ENCODE assay signal across 10 cellular contexts in the genomic region with DNA sequence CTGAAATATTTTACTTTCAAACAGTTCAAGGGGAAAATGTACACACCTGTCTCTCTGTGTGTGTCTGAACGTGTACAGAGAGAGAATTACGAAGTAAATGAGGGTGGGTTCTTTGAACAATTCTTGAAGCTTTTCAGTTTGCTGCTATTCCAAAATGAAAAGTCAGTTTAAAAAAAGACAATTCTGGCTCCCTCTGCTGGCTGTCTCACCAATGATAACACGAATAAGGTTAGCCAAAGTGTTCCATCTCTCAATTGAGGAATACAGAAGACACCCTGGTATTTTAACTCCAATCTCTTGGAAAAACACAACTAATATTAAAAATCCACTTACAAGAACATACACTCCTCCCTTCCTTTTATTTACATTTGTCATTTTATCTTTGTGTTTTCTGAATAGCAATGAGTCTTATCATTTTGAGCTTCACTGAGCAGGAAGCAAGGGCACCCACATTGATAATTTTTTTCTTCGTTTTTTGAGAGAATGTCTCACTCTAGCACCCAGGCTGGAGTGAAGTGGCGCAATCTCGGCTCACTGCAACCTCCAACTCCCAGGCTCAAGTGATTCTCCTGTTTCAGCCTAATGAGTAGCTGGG. TPM values are rescaled to one million over a fixed set of nuclear protein-coding genes. Genes with fewer than 3 reads are reported as not detected.
A peak's percentile ranks its signal among the peaks of the same experiment; 100 is the strongest.
DNase-seq lines count a peak whose midpoint lies in the region; ATAC-seq, FAIRE-seq and TF ChIP-seq lines count a peak whose summit lies in the region.
"Had no signal": no experiment of that assay in that cellular context is flagged by ENCODE, and none has a peak within 500 bp of the region (broad histone marks: within the 10 kb centered on the region; RNA-seq: fewer than 3 reads in every experiment).

No MANE protein-coding gene starts in this region.

- H3K9me3 ChIP-seq in PC-3 (ENCODE audit: low read length) = no peaks in the 10 kb centered on the region

- H2AFZ ChIP-seq in PC-3 (ENCODE audit: low read length) = no peak overlapping the region

- H3K36me3 Mint-ChIP-seq in nephron (ENCODE audit: low read depth) = peaks cover 55% of the 10 kb centered on the region

- H3K4me3 ChIP-seq in PC-3 (ENCODE audit: low read length) (no peak overlapping the region), coronary artery (no peak overlapping the region)
- H3K4me3 ChIP-seq: SK-N-MC had no signal

- POLR2A ChIA-PET in PC-3 (lab: Charles Lee; ENCODE audit: unreplicated experiment) = interaction anchor here (0.5 kb wide), 1 partner anchor 14 kb away, joined by 10 read pairs; no protein-coding TSS in a partner anchor

- no peaks in the 10 kb centered on the region for H3K9me2 ChIP-seq in PC-3 (replicated peaks; ENCODE audit: low read length)

- no TSS peak for BruUV-seq in PC-3 (replicated peaks; lab: Mats Ljungman, UMichigan)

- no peaks in the 10 kb centered on the region for H3K79me2 ChIP-seq in PC-3 (ENCODE audit: low read length)

- H3K27ac Mint-ChIP-seq in nephron = no peak overlapping the region

- DNase-seq in COLO668 (lab: John Stamatoyannopoulos, UW; ENCODE audit: unreplicated experiment) = peak; percentile 3
- DNase-seq in GM18507 (ENCODE audit: extremely low spot score, insufficient read length, low read depth) = no peak
- DNase-seq in PC-3 = peak; percentile 65
- DNase-seq in coronary artery (ENCODE audit: low spot score) = no peak
- no peak for DNase-seq in NCI-H1048 (lab: John Stamatoyannopoulos, UW)
- no peak for DNase-seq in central memory CD4-positive, alpha-beta T cell
- no peak for DNase-seq in GOT3 (lab: John Stamatoyannopoulos, UW)

- no peaks in the 10 kb centered on the region for H3K27me3 ChIP-seq in PC-3 (ENCODE audit: low read length)

- H3K9ac ChIP-seq in PC-3 (ENCODE audit: low read length) = no peak overlapping the region

- no peaks in the 10 kb centered on the region for H3K27me3 Mint-ChIP-seq in nephron (ENCODE audit: low read depth)

- no peaks in the 10 kb centered on the region for H3K4me1 Mint-ChIP-seq in nephron
- H3K4me1 Mint-ChIP-seq: immature natural killer cell had no signal

- no peaks in the 10 kb centered on the region for H3K4me1 ChIP-seq in PC-3 (ENCODE audit: insufficient read depth, low read length)

- H4K20me1 ChIP-seq in PC-3 (ENCODE audit: low read length) = no peaks in the 10 kb centered on the region

- intact Hi-C loops in PC-3 (cut with micrococcal nuclease) = loop anchor here (1.0 kb wide), 1 partner anchor 103 kb away; no protein-coding TSS in a partner anchor

- TF ChIP-seq CTCF in PC-3 (conservative IDR thresholded peaks at IDR 0.05; ENCODE audit: low read depth, low read length) (peak; percentile 87), coronary artery (IDR thresholded peaks at IDR 0.05) (peak; percentile 39), nephron (IDR thresholded peaks at IDR 0.05; ENCODE audit: unreplicated experiment in 3 of 3) (peak; percentile 49 to 70 (median 59))

- peaks cover 71% of the 10 kb centered on the region for H3K36me3 ChIP-seq in PC-3 (ENCODE audit: low read depth, low read length)

- peak; percentile 62 for ATAC-seq in PC-3

- H3F3A ChIP-seq in PC-3 (ENCODE audit: low read length, unreplicated experiment) = no peaks in the 10 kb centered on the region

- peak; percentile 41 for FAIRE-seq in GM18507 (lab: Jason Lieb, UNC)

- no peak overlapping the region for H3K4me2 ChIP-seq in PC-3 (ENCODE audit: low read length)

- H3K27ac ChIP-seq in PC-3 (ENCODE audit: low read length) (no peak overlapping the region), coronary artery (no peak overlapping the region)
- H3K27ac ChIP-seq: SK-N-MC had no signal

- CTCF ChIA-PET in PC-3 (lab: Charles Lee) = interaction anchor here (0.5 to 2.5 kb wide), 5 partner anchors 12 to 167 kb away, joined by 3 to 13 read pairs (median 5); no protein-coding TSS in a partner anchor

- no peaks in the 10 kb centered on the region for H3K9me3 Mint-ChIP-seq in nephron
- H3K9me3 Mint-ChIP-seq: immature natural killer cell had no signal

- no peak overlapping the region for H3K4me3 Mint-ChIP-seq in nephron
- H3K4me3 Mint-ChIP-seq: immature natural killer cell had no signal

RNA-seq across cellular contexts. Expression of a gene that starts 20.5 kb away (rescaled TPM):
- 227 and 292 TPM in 2 replicates for total RNA-seq in PC-3 (2014; rRNA removed)

RNA-seq across cellular contexts. Expression of a gene that starts 31.0 kb away (rescaled TPM):
- total RNA-seq in PC-3 (2014; rRNA removed) = not detected in 2 replicates

RNA-seq across cellular contexts. Expression of a gene that starts 36.6 kb away (rescaled TPM):
- 0.29 and 0.46 TPM in 2 replicates for total RNA-seq in PC-3 (2014; rRNA removed)

RNA-seq across cellular contexts. Expression of a gene that starts 48.6 kb away (rescaled TPM):
- total RNA-seq in PC-3 (2014; rRNA removed) = 16.4 and 17.1 TPM in 2 replicates

Comparison
In these comparisons a context has a peak if more than half of its experiments do, and no peak if none do; other contexts are left out.
1. DNase-seq: peak in COLO668 (single experiment) and PC-3 (single experiment); none in GM18507 (single experiment), coronary artery (single experiment), NCI-H1048 (single experiment), central memory CD4-positive, alpha-beta T cell (single experiment) and GOT3 (single experiment).
2. Peak in every context shown above with its lines, with median percentiles within 50 percentile points of each other: CTCF ChIP-seq.